ENCODE assay signal across 13 cellular contexts in the genomic region with DNA sequence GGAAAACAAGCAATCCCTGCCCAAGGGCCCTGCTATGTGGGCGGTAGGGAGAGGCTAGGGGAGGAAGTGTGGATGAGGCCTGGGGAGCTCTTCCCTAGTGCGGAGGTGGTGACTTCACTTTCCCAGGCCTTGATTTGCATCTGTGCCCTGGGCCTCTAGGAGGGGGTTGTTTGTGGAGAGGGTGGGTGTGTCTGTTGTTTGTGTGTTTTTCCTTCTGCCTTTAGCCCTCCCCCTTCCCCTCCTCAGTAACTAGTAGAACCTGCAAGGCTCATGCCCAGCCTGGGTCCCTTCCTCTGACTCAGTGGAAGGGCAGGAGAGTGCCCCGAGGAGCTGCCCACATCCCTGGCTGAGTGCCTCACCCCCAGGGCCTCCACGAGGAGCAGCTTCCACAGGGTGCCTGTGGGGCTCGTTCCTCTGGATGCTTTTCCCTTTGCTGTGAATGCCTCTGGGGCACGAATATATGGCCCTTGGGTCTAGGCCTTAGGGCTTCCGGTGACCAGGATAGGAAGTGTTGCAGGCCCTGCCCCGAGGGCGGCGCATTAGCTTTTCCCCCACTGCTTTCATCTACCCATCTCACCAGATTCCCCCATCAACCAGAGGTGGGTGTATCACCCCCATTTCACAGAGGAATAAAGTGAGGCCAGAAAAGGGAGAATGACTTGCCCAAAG.
DNase-seq lines count a peak whose midpoint lies in the region; ATAC-seq, FAIRE-seq and TF ChIP-seq lines count a peak whose summit lies in the region.
"Had no signal": no experiment of that assay in that cellular context is flagged by ENCODE, and none has a peak within 500 bp of the region (broad histone marks: within the 10 kb centered on the region; RNA-seq: fewer than 3 reads in every experiment).

No MANE protein-coding gene starts in this region.

- peak overlapping the region; percentile 29 for H2AFZ ChIP-seq in mammary epithelial cell (ENCODE audit: low read depth, low read length)
- H2AFZ ChIP-seq in mesenchymal stem cell (ENCODE audit: low read depth, low read length), result no peak overlapping the region

- peak overlapping the region; percentile 43 to 82 for H2BK12ac ChIP-seq in mesenchymal stem cell (ENCODE audit: low read length in 2 of 2)

- H3K4ac ChIP-seq in mesenchymal stem cell (ENCODE audit: low read depth in 1 of 2, low read length in 2 of 2), result no peak overlapping the region

- no peak overlapping the region for H3K9ac ChIP-seq in mammary epithelial cell (ENCODE audit: insufficient read depth, low read length)
- H3K9ac ChIP-seq in mesenchymal stem cell (ENCODE audit: low read length), result peak overlapping the region; percentile 18

- no peaks in the 10 kb centered on the region for H3K79me1 ChIP-seq in mesenchymal stem cell (replicated peaks; ENCODE audit: low read length, poor library complexity, severe bottlenecking)

- CTCF ChIA-PET in mammary epithelial cell (lab: Charles Lee; ENCODE audit: low non-redundant PET), result no interaction called here

- H4K8ac ChIP-seq in mesenchymal stem cell (ENCODE audit: low read length), result peak overlapping the region; percentile 22

- intact Hi-C loops in mammary epithelial cell (cut with micrococcal nuclease), result no loop called here

- no peak for TF ChIP-seq CTCF in mammary epithelial cell (conservative IDR thresholded peaks at IDR 0.05 in 1 of 2, IDR thresholded peaks at IDR 0.05 in 1 of 2; ENCODE audit: extremely low read depth in 1 of 2, insufficient read depth in 1 of 2, low read depth in 1 of 2, low read length in 2 of 2)

- DNase-seq in Daoy (ENCODE audit: low read depth) (peak; percentile 44), NCI-H460 (ENCODE audit: extremely low read depth, low read depth) (peak; percentile 82), mammary epithelial cell (peak; percentile 68), mesenchymal stem cell (peak; percentile 61), midbrain (lab: John Stamatoyannopoulos, UW) (no peak), HTR-8/SVneo (ENCODE audit: insufficient read length, low spot score) (no peak)
- DNase-seq in activated CD4-positive, alpha-beta T cell treated with anti-CD3 and anti-CD28 coated beads for 48 hours, result no peak
- DNase-seq: activated CD8-positive, alpha-beta memory T cell treated with anti-CD3 and anti-CD28 coated beads, Interleukin-2, amount 10 ng/mL, durations not matched to agents 7 days and 5 days; aorta; CD4-positive, CD25-positive, alpha-beta regulatory T cell; left ventricle myocardium inferior had no signal

- in situ Hi-C loops in mammary epithelial cell (cut with MboI; ENCODE audit: low sequenced_read_pairs in 2 of 2), result no loop called here

- no peak for ATAC-seq in GM21737 (IDR thresholded peaks at IDR 0.05; ENCODE audit: unreplicated experiment)
- ATAC-seq: activated CD8-positive, alpha-beta memory T cell treated with anti-CD3 and anti-CD28 coated beads, Interleukin-2, amount 10 ng/mL, durations not matched to agents 7 days and 5 days had no signal

- peak overlapping the region; percentile 20 for H3K27ac ChIP-seq in mammary epithelial cell (ENCODE audit: insufficient read depth, low read depth, low read length)
- no peak overlapping the region for H3K27ac ChIP-seq in mesenchymal stem cell (ENCODE audit: low read length, poor library complexity, severe bottlenecking)
- H3K27ac ChIP-seq: left ventricle myocardium inferior, right atrium auricular region had no signal

- H2AK5ac ChIP-seq in mesenchymal stem cell (ENCODE audit: low read length, severe bottlenecking), result peak overlapping the region; percentile 67

- no TSS peak for BruUV-seq in mammary epithelial cell (replicated peaks; lab: Mats Ljungman, UMichigan)

- H3K23ac ChIP-seq in mesenchymal stem cell (ENCODE audit: low read length in 2 of 2), result no peak overlapping the region

- H3K4me1 ChIP-seq in mammary epithelial cell (ENCODE audit: insufficient read depth, low read length), result peaks cover 51% of the 10 kb centered on the region
- peaks cover 25% of the 10 kb centered on the region for H3K4me1 ChIP-seq in mesenchymal stem cell (ENCODE audit: control insufficient read depth, insufficient read depth, low read depth, low read length)

- H2BK120ac ChIP-seq in mesenchymal stem cell (ENCODE audit: low read depth, low read length), result no peak overlapping the region

- dilution Hi-C loops in mammary epithelial cell (cut with HindIII; ENCODE audit: low sequenced_read_pairs), result no loop called here

- H3K4me3 ChIP-seq in mammary epithelial cell (replicated peaks in 1 of 3; ENCODE audit: insufficient read depth in 1 of 3, low read depth in 2 of 3, low read length in 3 of 3) (no peak overlapping the region), mesenchymal stem cell (ENCODE audit: insufficient read depth in 1 of 2, low read depth in 1 of 2, low read length in 2 of 2) (no peak overlapping the region)
- H3K4me3 ChIP-seq: left ventricle myocardium inferior, right atrium auricular region had no signal

- H3K9me3 ChIP-seq in mammary epithelial cell (replicated peaks; ENCODE audit: insufficient read depth, low read length) (no peaks in the 10 kb centered on the region), mesenchymal stem cell (ENCODE audit: control insufficient read depth, low read length) (no peaks in the 10 kb centered on the region)
- H3K9me3 ChIP-seq: left ventricle myocardium inferior, right atrium auricular region had no signal

- FAIRE-seq in HTR-8/SVneo (lab: Jason Lieb, UNC), result no peak

- H3K36me3 ChIP-seq in mammary epithelial cell (ENCODE audit: insufficient read depth, low read length) (no peaks in the 10 kb centered on the region), mesenchymal stem cell (ENCODE audit: control insufficient read depth in 1 of 2, insufficient read depth in 2 of 2, low read depth in 1 of 2, low read length in 2 of 2) (no peaks in the 10 kb centered on the region)
- H3K36me3 ChIP-seq: left ventricle myocardium inferior, right atrium auricular region had no signal

- WGBS in mammary epithelial cell (ENCODE audit: low coverage, missing lambda C conversion rate), result 72% methylated on average over 9 of the region's 10 CpGs
- WGBS in mesenchymal stem cell, result 64% methylated on average over 10 of the region's 10 CpGs

- no peaks in the 10 kb centered on the region for H4K20me1 ChIP-seq in mammary epithelial cell (ENCODE audit: insufficient read depth, low read length)

- peak overlapping the region; percentile 23 for H4K91ac ChIP-seq in mesenchymal stem cell (ENCODE audit: low read length)

- H2BK5ac ChIP-seq in mesenchymal stem cell (ENCODE audit: low read depth, low read length, poor library complexity, severe bottlenecking), result no peak overlapping the region

- H3K27me3 ChIP-seq in mammary epithelial cell (ENCODE audit: insufficient read depth, low read length) (no peaks in the 10 kb centered on the region), mesenchymal stem cell (ENCODE audit: control insufficient read depth in 1 of 2, insufficient read depth in 1 of 2, low read length in 2 of 2) (no peaks in the 10 kb centered on the region)
- H3K27me3 ChIP-seq: right atrium auricular region had no signal

- peak overlapping the region; percentile 1 to 75 for H3K18ac ChIP-seq in mesenchymal stem cell (ENCODE audit: low read depth in 1 of 2, low read length in 2 of 2)

- peak overlapping the region in 1 of 2 experiments; percentile 41 for H3K14ac ChIP-seq in mesenchymal stem cell (ENCODE audit: low read length in 2 of 2)

- H3K79me2 ChIP-seq in mammary epithelial cell (ENCODE audit: insufficient read depth, low read length), result no peaks in the 10 kb centered on the region

- peak overlapping the region; percentile 44 for H2BK15ac ChIP-seq in mesenchymal stem cell (ENCODE audit: low read depth, poor library complexity, severe bottlenecking)

- no peak overlapping the region for H3K4me2 ChIP-seq in mammary epithelial cell (ENCODE audit: insufficient read depth, low read depth, low read length)
- no peak overlapping the region for H3K4me2 ChIP-seq in mesenchymal stem cell (ENCODE audit: low read length, poor library complexity, severe bottlenecking)

Comparison
In these comparisons a context has a peak if more than half of its experiments do, and no peak if none do; other contexts are left out.
1. DNase-seq: peak in Daoy (single experiment), NCI-H460 (single experiment), mammary epithelial cell (single experiment) and mesenchymal stem cell (single experiment); none in midbrain (single experiment), HTR-8/SVneo (single experiment) and activated CD4-positive, alpha-beta T cell treated with anti-CD3 and anti-CD28 coated beads for 48 hours (single experiment).